In the genomic region with DNA sequence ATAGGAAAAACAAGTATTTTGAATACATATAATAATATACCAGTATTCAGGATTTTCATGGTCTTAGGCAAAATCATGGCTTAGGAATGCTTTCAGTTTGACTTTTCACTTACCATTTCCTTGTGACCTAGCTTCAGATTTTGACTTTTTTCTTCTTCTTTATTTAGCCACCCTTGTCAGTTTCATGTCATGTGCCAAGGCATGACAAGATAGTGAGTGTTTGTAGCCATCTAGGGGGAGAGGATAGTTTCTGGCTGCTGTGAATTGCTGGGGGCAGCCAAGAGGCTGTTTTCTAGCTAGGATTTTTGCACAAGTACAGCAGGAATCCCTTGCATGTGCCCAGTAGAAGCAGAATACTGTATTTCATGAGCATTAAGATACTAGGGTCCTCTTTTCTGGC, we compare ENCODE assay signal across 21 cellular contexts.
"Had no signal": no experiment of that assay in that cellular context is flagged by ENCODE, and none has a peak within 500 bp of the region (broad histone marks: within the 10 kb centered on the region; RNA-seq: fewer than 3 reads in every experiment).

No MANE protein-coding gene starts in this region.

- H3K27ac ChIP-seq: SJSA1, SK-N-MC had no signal

- DNase-seq: KBM-7, MV-4-11, NCI-H1048, NCI-H1105, NCI-H1417, NCI-H146, NCI-H1694 treated with DMSO at 0.1 percent for 48 hours, NCI-H1930, NCI-H2081, NCI-H2171, NCI-H226, NCI-H446, NCI-H510A, NCI-H524 treated with DMSO at 0.1 percent for 48 hours, NCI-H69, NCI-H774, Right ventricle myocardium superior, RPMI8226, SIG-M5 had no signal

- H3K4me1 ChIP-seq: SJSA1 had no signal

- H3K36me3 ChIP-seq: SJSA1 had no signal

- H3K4me3 ChIP-seq: SJSA1, SK-N-MC had no signal

- H3K9me3 ChIP-seq: SJSA1 had no signal
